ENCODE assay signal across 9 cellular contexts in genomic region chr1:31795801-31796621, GRCh38. TPM values are rescaled to one million over a fixed set of nuclear protein-coding genes. Genes with fewer than 3 reads are reported as not detected.
DNase-seq lines count a peak whose midpoint lies in the region; ATAC-seq and TF ChIP-seq lines count a peak whose summit lies in the region.
"Had no signal": no experiment of that assay in that cellular context is flagged by ENCODE, and none has a peak within 500 bp of the region (broad histone marks: within the 10 kb centered on the region; RNA-seq: fewer than 3 reads in every experiment).

No MANE protein-coding gene starts in this region.

- TF ChIP-seq POLR2A in erythroblast (IDR thresholded peaks at IDR 0.05; ENCODE audit: low read length) (no peak), stomach (IDR thresholded peaks at IDR 0.05) (no peak)

- H3K4me1 ChIP-seq in stomach, result no peaks in the 10 kb centered on the region

- WGBS in stomach, 5 donors, result 73 to 84% (median 80%) methylated on average over 12 to 13 of the region's 13 CpGs

- H3K4me3 Mint-ChIP-seq in activated CD4-positive, alpha-beta T cell treated with anti-CD3 and anti-CD28 coated beads for 36 hours, result no peak overlapping the region

- H3K27ac ChIP-seq in stomach, result no peak overlapping the region

- H3K27me3 ChIP-seq in stomach, result peaks cover 0 to 20% (median 0%) of the 10 kb centered on the region in 3 donors

- TF ChIP-seq EP300 in stomach (IDR thresholded peaks at IDR 0.05), result no peak

- intact Hi-C loops in activated CD4-positive, alpha-beta T cell treated with anti-CD3 and anti-CD28 coated beads for 36 hours (cut with DNase I, micrococcal nuclease), result no loop called here
- intact Hi-C loops in stomach (cut with DNase I; ENCODE audit: low total_unique reads), result no loop called here

- no peaks in the 10 kb centered on the region for H3K9me3 Mint-ChIP-seq in activated CD4-positive, alpha-beta T cell treated with anti-CD3 and anti-CD28 coated beads for 36 hours (ENCODE audit: low read depth)

- no peaks in the 10 kb centered on the region for H3K27me3 Mint-ChIP-seq in activated CD4-positive, alpha-beta T cell treated with anti-CD3 and anti-CD28 coated beads for 36 hours

- H3K27ac Mint-ChIP-seq in activated CD4-positive, alpha-beta T cell treated with anti-CD3 and anti-CD28 coated beads for 36 hours, result no peak overlapping the region
- H3K27ac Mint-ChIP-seq: CD4-positive, CD25-positive, alpha-beta regulatory T cell had no signal

- H3K4me1 Mint-ChIP-seq in activated CD4-positive, alpha-beta T cell treated with anti-CD3 and anti-CD28 coated beads for 36 hours, result peaks cover 10% of the 10 kb centered on the region

- H3K36me3 ChIP-seq in stomach, result no peaks in the 10 kb centered on the region

- CTCF ChIA-PET in activated CD4-positive, alpha-beta T cell treated with anti-CD3 and anti-CD28 coated beads for 36 hours (lab: Charles Lee), result no interaction called here

- no peaks in the 10 kb centered on the region for H3K9me3 ChIP-seq in stomach

- H3K4me3 ChIP-seq in stomach, result no peak overlapping the region

- no peak for ATAC-seq in activated CD4-positive, alpha-beta T cell treated with anti-CD3 and anti-CD28 coated beads for 36 hours

- TF ChIP-seq CTCF in stomach (IDR thresholded peaks at IDR 0.05), result no peak

- H3K36me3 Mint-ChIP-seq in activated CD4-positive, alpha-beta T cell treated with anti-CD3 and anti-CD28 coated beads for 36 hours (ENCODE audit: low read depth), result no peaks in the 10 kb centered on the region
- H3K36me3 Mint-ChIP-seq: CD4-positive, CD25-positive, alpha-beta regulatory T cell had no signal

- DNase-seq in activated CD4-positive, alpha-beta T cell treated with anti-CD3 and anti-CD28 coated beads for 36 hours, result peak; percentile 7
- no peak for DNase-seq in activated CD4-positive, alpha-beta T cell treated with anti-CD3 and anti-CD28 coated beads, Interleukin-2, amount 50 U/mL, for 48 hours
- DNase-seq in NCI-H446 treated with DMSO at 0.1 percent for 48 hours (lab: John Stamatoyannopoulos, UW), result peak; percentile 62
- peak; percentile 37 to 64 for DNase-seq in erythroblast (lab: John Stamatoyannopoulos, UW)
- DNase-seq in stomach, result peak; percentile 27
- no peak for DNase-seq in cerebellar nuclear complex (lab: John Stamatoyannopoulos, UW)
- no peak for DNase-seq in cerebellar cortex (ENCODE audit: low spot score)
- DNase-seq in inferior parietal cortex (ENCODE audit: extremely low spot score), result no peak
- DNase-seq: CD4-positive, CD25-positive, alpha-beta regulatory T cell had no signal

- POLR2A ChIA-PET in activated CD4-positive, alpha-beta T cell treated with anti-CD3 and anti-CD28 coated beads for 36 hours (lab: Charles Lee), result no interaction called here

RNA-seq across cellular contexts. Expression of gene SPOCD1, which starts 19.8 kb away (rescaled TPM):
- under 1 TPM; 0.79 to 0.91 TPM for total RNA-seq in activated CD4-positive, alpha-beta T cell treated with anti-CD3 and anti-CD28 coated beads for 36 hours
- 10 to 100 TPM in 1 of 5 donors, 1 to 10 TPM in 2, under 1 TPM in 1, not detected in 1; 0.55 to 11.1 (median 5.1) TPM for total RNA-seq in stomach
- 1 to 10 TPM in 2 of 3 donors, under 1 TPM in 1; 0.95 to 5.6 (median 3.1) TPM for polyA plus RNA-seq in stomach
- polyA plus RNA-seq: CD4-positive, CD25-positive, alpha-beta regulatory T cell had no signal

RNA-seq across cellular contexts. Expression of gene ADGRB2, which starts 31.9 kb away (rescaled TPM):
- 1 to 10 TPM; 1.2 TPM for total RNA-seq in activated CD4-positive, alpha-beta T cell treated with anti-CD3 and anti-CD28 coated beads for 36 hours
- total RNA-seq in stomach, result 1 to 10 TPM in 4 of 5 donors, not detected in 1; 1.3 to 4.9 (median 2.8) TPM
- polyA plus RNA-seq in stomach, result 1 to 10 TPM in 2 of 3 donors, under 1 TPM in 1; 0.61 to 1.9 (median 1.5) TPM

Comparison
In these comparisons a context has a peak if more than half of its experiments do, and no peak if none do; other contexts are left out.
1. DNase-seq: peak in activated CD4-positive, alpha-beta T cell treated with anti-CD3 and anti-CD28 coated beads for 36 hours (single experiment), NCI-H446 treated with DMSO at 0.1 percent for 48 hours (single experiment), erythroblast (2 of 2) and stomach (single experiment); none in activated CD4-positive, alpha-beta T cell treated with anti-CD3 and anti-CD28 coated beads, Interleukin-2, amount 50 U/mL, for 48 hours (0 of 2), cerebellar nuclear complex (0 of 2), cerebellar cortex (single experiment) and inferior parietal cortex (single experiment).